10 cellular contexts compared by ENCODE assay signal in genomic region chr20:20366551-20366895, GRCh38. TPM values are rescaled to one million over a fixed set of nuclear protein-coding genes. Genes with fewer than 3 reads are reported as not detected.
DNase-seq lines count a peak whose midpoint lies in the region; ATAC-seq and TF ChIP-seq lines count a peak whose summit lies in the region.
"Had no signal": no experiment of that assay in that cellular context is flagged by ENCODE, and none has a peak within 500 bp of the region (broad histone marks: within the 10 kb centered on the region; RNA-seq: fewer than 3 reads in every experiment).

No MANE protein-coding gene starts in this region.

- no peak for ATAC-seq in activated T-helper 17 cell treated with anti-CD3 and anti-CD28 coated beads, Interleukin-2, amount 50 U/mL, for 72 hours (replicated peaks)
- no peak for ATAC-seq in naive thymus-derived CD8-positive, alpha-beta T cell
- no peak for ATAC-seq in HG03108 (IDR thresholded peaks at IDR 0.05; ENCODE audit: unreplicated experiment)
- ATAC-seq: K562, sciatic nerve had no signal

- H3K4me1 Mint-ChIP-seq in activated T-helper 17 cell treated with anti-CD3 and anti-CD28 coated beads, Interleukin-2, amount 50 U/mL, for 72 hours = peaks cover 4% of the 10 kb centered on the region
- H3K4me1 Mint-ChIP-seq in naive thymus-derived CD8-positive, alpha-beta T cell = peaks cover 3 to 30% (median 23%) of the 10 kb centered on the region in 4 donors

- peaks cover 54% of the 10 kb centered on the region for H3K27me3 Mint-ChIP-seq in activated T-helper 17 cell treated with anti-CD3 and anti-CD28 coated beads, Interleukin-2, amount 50 U/mL, for 72 hours
- H3K27me3 Mint-ChIP-seq in naive thymus-derived CD8-positive, alpha-beta T cell = peaks cover 27 to 68% (median 50%) of the 10 kb centered on the region in 5 donors

- peaks cover 13% of the 10 kb centered on the region for H3K36me3 Mint-ChIP-seq in activated T-helper 17 cell treated with anti-CD3 and anti-CD28 coated beads, Interleukin-2, amount 50 U/mL, for 72 hours (ENCODE audit: low read depth)
- H3K36me3 Mint-ChIP-seq in naive thymus-derived CD8-positive, alpha-beta T cell = peaks cover 0 to 5% (median 5%) of the 10 kb centered on the region in 3 donors

- no peak for TF ChIP-seq CTCF in GM13977 (IDR thresholded peaks at IDR 0.05; ENCODE audit: extremely low read depth, insufficient read depth, missing control alignments)

- in situ Hi-C loops in GM13977 (cut with MboI; ENCODE audit: low pct_unique_long_range_greater_than_20kb, low sequenced_read_pairs, unreplicated experiment) = loop anchor here (10.0 to 25.0 kb wide), 3 partner anchors 198 to 1146 kb away; partner anchors contain the start of genes LINC00237 and NKX2-2

- peak overlapping the region; percentile 71 for H3K4me3 Mint-ChIP-seq in activated T-helper 17 cell treated with anti-CD3 and anti-CD28 coated beads, Interleukin-2, amount 50 U/mL, for 72 hours
- H3K4me3 Mint-ChIP-seq in naive thymus-derived CD8-positive, alpha-beta T cell = peak overlapping the region in 6 of 10 donors; percentile 10 to 60 (median 44)

- no peak overlapping the region for H3K27ac Mint-ChIP-seq in activated T-helper 17 cell treated with anti-CD3 and anti-CD28 coated beads, Interleukin-2, amount 50 U/mL, for 72 hours
- H3K27ac Mint-ChIP-seq in naive thymus-derived CD8-positive, alpha-beta T cell = no peak overlapping the region

- DNase-seq in NCI-H2107 treated with DMSO at 0.1 percent for 48 hours (lab: John Stamatoyannopoulos, UW; ENCODE audit: unreplicated experiment) = peak; percentile 44
- DNase-seq in NCI-H2107 (lab: John Stamatoyannopoulos, UW) = no peak
- peak; percentile 18 for DNase-seq in HuH-7.5 (ENCODE audit: low spot score)
- DNase-seq in naive thymus-derived CD8-positive, alpha-beta T cell = no peak
- DNase-seq in GM13977 (ENCODE audit: low spot score) = no peak
- DNase-seq in NCI-H526 treated with DMSO at 0.1 percent for 48 hours (lab: John Stamatoyannopoulos, UW) = no peak

- no peaks in the 10 kb centered on the region for H3K9me3 Mint-ChIP-seq in activated T-helper 17 cell treated with anti-CD3 and anti-CD28 coated beads, Interleukin-2, amount 50 U/mL, for 72 hours
- peaks cover 0 to 3% (median 0%) of the 10 kb centered on the region in 9 donors for H3K9me3 Mint-ChIP-seq in naive thymus-derived CD8-positive, alpha-beta T cell

- POLR2A ChIA-PET in naive thymus-derived CD8-positive, alpha-beta T cell (lab: Charles Lee) = no interaction called here

RNA-seq across cellular contexts. Expression of gene INSM1, which starts 1.4 kb away (rescaled TPM):
- 1 to 10 TPM in 1 of 2 donors, not detected in 1; 2.8 TPM for total RNA-seq in activated T-helper 17 cell treated with anti-CD3 and anti-CD28 coated beads, Interleukin-2, amount 50 U/mL, for 72 hours
- not detected for total RNA-seq in naive thymus-derived CD8-positive, alpha-beta T cell
- polyA plus RNA-seq in naive thymus-derived CD8-positive, alpha-beta T cell = not detected
- total RNA-seq: K562, sciatic nerve had no signal
- polyA plus RNA-seq: K562 had no signal

Comparison
In these comparisons a context has a peak if more than half of its experiments do, and no peak if none do; other contexts are left out.
1. DNase-seq: peak in NCI-H2107 treated with DMSO at 0.1 percent for 48 hours (single experiment) and HuH-7.5 (single experiment); none in NCI-H2107 (single experiment), naive thymus-derived CD8-positive, alpha-beta T cell (0 of 10), GM13977 (single experiment) and NCI-H526 treated with DMSO at 0.1 percent for 48 hours (single experiment).